In genomic region chr17:44947461-44948314, GRCh38 we compare ENCODE assay signal across 8 cellular contexts. TPM values are rescaled to one million over a fixed set of nuclear protein-coding genes. Genes with fewer than 3 reads are reported as not detected.
DNase-seq lines count a peak whose midpoint lies in the region; ATAC-seq and TF ChIP-seq lines count a peak whose summit lies in the region.

Gene KIF18B (minus strand): TSS chr17:44947773. CDS start chr17:44936344, 11,429 bp downstream.

- H3K27ac ChIP-seq in esophagus (ENCODE audit: low read depth in 2 of 2, low read length in 1 of 2): peak within 1 kb of the TSS; percentile 54
- peak within 1 kb of the TSS; percentile 76 for H3K27ac ChIP-seq in muscle layer of colon (ENCODE audit: low read depth, low read length)

- H3K4me1 ChIP-seq in esophagus (ENCODE audit: control insufficient read depth in 2 of 2, insufficient read depth in 2 of 2, low read length in 1 of 2) (no peaks in the 10 kb centered on the region), muscle layer of colon (ENCODE audit: insufficient read depth, low read length) (peaks cover 6% of the 10 kb centered on the region)

- H3K4me3 ChIP-seq in esophagus (ENCODE audit: low read depth in 1 of 2, low read length in 2 of 2) (peak within 1 kb of the TSS; percentile 69), muscle layer of colon (ENCODE audit: low read depth in 1 of 2, low read length in 2 of 2) (peak within 1 kb of the TSS; percentile 71 to 86)

- WGBS in esophagus, 2 donors: 2% methylated on average over 62 of the region's 62 CpGs

- DNase-seq in DMS53 treated with DMSO at 0.1 percent for 48 hours (lab: John Stamatoyannopoulos, UW; ENCODE audit: unreplicated experiment) (peak; percentile 98), KG1 (lab: John Stamatoyannopoulos, UW) (peak; percentile 88)
- peak; percentile 87 for DNase-seq in activated T-cell treated with anti-CD3 and anti-CD28 coated beads, Interleukin-2, amount 50 U/mL, for 1 hour
- peak; percentile 70 to 76 for DNase-seq in stimulated activated CD8-positive, alpha-beta memory T cell treated with anti-CD3 and anti-CD28 coated beads, Interleukin-7, amount 100 ng/mL, for 1 hour (ENCODE audit: low read depth in 2 of 2)

- H3K9ac ChIP-seq in muscle layer of colon (ENCODE audit: low read length): peak within 1 kb of the TSS; percentile 28

- peak; percentile 86 for ATAC-seq in GM21619 (IDR thresholded peaks at IDR 0.05; ENCODE audit: unreplicated experiment)

- H3K27me3 ChIP-seq in esophagus (ENCODE audit: control insufficient read depth in 1 of 2, insufficient read depth in 2 of 2, low read length in 2 of 2): no peaks in the 10 kb centered on the region
- H3K27me3 ChIP-seq in muscle layer of colon (ENCODE audit: control insufficient read depth in 1 of 2, insufficient read depth in 2 of 2, low read length in 2 of 2): no peaks in the 10 kb centered on the region

- H3K36me3 ChIP-seq in esophagus (ENCODE audit: control insufficient read depth in 2 of 2, insufficient read depth in 2 of 2, low read length in 1 of 2) (no peaks in the 10 kb centered on the region), muscle layer of colon (ENCODE audit: insufficient read depth, low read length) (no peaks in the 10 kb centered on the region)

- no peaks in the 10 kb centered on the region for H3K9me3 ChIP-seq in esophagus (ENCODE audit: control insufficient read depth in 2 of 2, insufficient read depth in 1 of 2, low read depth in 1 of 2, low read length in 1 of 2)
- H3K9me3 ChIP-seq in muscle layer of colon (ENCODE audit: low read length): no peaks in the 10 kb centered on the region

TF ChIP-seq in PFSK-1, 5 proteins besides CTCF, POLR2A, EP300 and RAD21:
- TF ChIP-seq REST (IDR thresholded peaks at IDR 0.05; ENCODE audit: insufficient read depth in 1 of 2, low read depth in 2 of 2, low read length in 2 of 2): peak; percentile 16 to 85; a peak in 3 of 4 replicates
- TF ChIP-seq SIN3A (IDR thresholded peaks at IDR 0.05; ENCODE audit: borderline replicate concordance, insufficient read depth, low read length): no peak; the same call in 1 of the 2 replicates
- peak; percentile 96 for TF ChIP-seq TAF1 (IDR thresholded peaks at IDR 0.05; ENCODE audit: borderline replicate concordance, insufficient read depth, low read length)
- TF ChIP-seq POLR2AphosphoS5 (IDR thresholded peaks at IDR 0.05; ENCODE audit: low read depth, low read length): peak; percentile 96
- TF ChIP-seq FOXP2 (optimal IDR thresholded peaks at IDR 0.05; ENCODE audit: borderline replicate concordance, extremely low read depth, extremely low read length, insufficient read depth): peak; percentile 55

RNA-seq across cellular contexts. Expression of gene KIF18B, which starts in this region (rescaled TPM):
- polyA plus RNA-seq in PFSK-1 (2012; ENCODE audit: insufficient read length, low read depth): 15.0 TPM
- polyA plus RNA-seq in esophagus: 1 to 10 TPM; 4.3 to 7.3 TPM

Comparison
In these comparisons a context has a peak if more than half of its experiments do, and no peak if none do; other contexts are left out.
1. Peak in every context shown above with its lines: DNase-seq, ATAC-seq, H3K4me3 ChIP-seq and H3K27ac ChIP-seq.